8 cellular contexts compared by ENCODE assay signal in the genomic region with DNA sequence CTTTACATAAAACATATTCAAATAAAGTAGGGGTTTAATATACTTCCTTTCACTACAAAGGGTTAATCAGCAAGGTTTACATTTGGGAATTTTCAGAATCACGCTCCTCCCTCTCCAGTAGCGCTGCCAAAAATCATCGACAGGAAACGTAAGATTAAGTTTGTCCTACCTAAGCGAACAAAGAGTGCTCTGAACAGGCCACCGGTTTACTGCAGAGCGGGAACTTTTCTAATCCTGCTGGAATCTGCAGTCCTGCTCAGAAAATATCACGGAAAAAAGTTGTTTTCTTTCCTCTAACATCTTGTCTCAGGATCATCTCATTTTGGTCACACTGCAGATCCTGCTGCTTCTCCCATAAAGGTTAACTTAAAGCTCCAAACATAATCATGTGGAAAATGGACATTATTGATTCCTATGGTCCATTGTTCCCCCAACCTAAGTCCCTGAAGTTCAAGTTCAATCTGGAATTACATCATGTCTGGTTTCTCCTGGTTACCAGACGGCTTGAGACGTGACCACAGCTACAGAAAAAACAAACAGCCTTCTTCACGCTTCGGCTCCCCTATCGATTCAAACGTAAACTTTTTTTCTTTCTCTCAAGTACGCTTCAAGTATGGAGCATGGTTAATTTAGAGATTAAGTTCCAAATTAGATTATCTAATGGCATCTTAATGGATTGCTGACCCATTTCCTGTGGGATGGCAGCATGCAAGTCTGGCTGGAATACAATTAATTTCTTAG.
A peak's percentile ranks its signal among the peaks of the same experiment; 100 is the strongest.
DNase-seq lines count a peak whose midpoint lies in the region; ATAC-seq, FAIRE-seq and TF ChIP-seq lines count a peak whose summit lies in the region.

No MANE protein-coding gene starts in this region.

- TF ChIP-seq POLR2A in adrenal gland (IDR thresholded peaks at IDR 0.05) (no peak), suprapubic skin (IDR thresholded peaks at IDR 0.05) (no peak)

- no peak overlapping the region for H3K27ac Mint-ChIP-seq in natural killer cell

- ATAC-seq in natural killer cell (no peak), HG03571 (IDR thresholded peaks at IDR 0.05; ENCODE audit: unreplicated experiment) (no peak)

- H3K9me3 Mint-ChIP-seq in natural killer cell, result peaks cover 0 to 2% of the 10 kb centered on the region in 2 donors

- WGBS in adrenal gland, 4 donors, result 58 to 65% (median 61%) methylated on average over 15 of the region's 15 CpGs
- WGBS in suprapubic skin, result 27% methylated on average over 15 of the region's 15 CpGs

- FAIRE-seq in RCC 7860 (lab: Jason Lieb, UNC), result no peak

- H3K9ac ChIP-seq in iPS-18a (ENCODE audit: low read length), result no peak overlapping the region

- H3K36me3 Mint-ChIP-seq in natural killer cell, result no peaks in the 10 kb centered on the region

- H3K4me3 ChIP-seq in adrenal gland (no peak overlapping the region), iPS-18a (ENCODE audit: low read length) (peak overlapping the region; percentile 1), suprapubic skin (peak overlapping the region; percentile 28)

- no peaks in the 10 kb centered on the region for H3K27me3 Mint-ChIP-seq in natural killer cell (ENCODE audit: low read depth in 2 of 2)

- TF ChIP-seq CTCF in adrenal gland (IDR thresholded peaks at IDR 0.05) (no peak), suprapubic skin (IDR thresholded peaks at IDR 0.05) (no peak), natural killer cell (IDR thresholded peaks at IDR 0.05) (no peak)

- peaks cover 0 to 6% of the 10 kb centered on the region in 2 donors for H3K4me1 ChIP-seq in adrenal gland (replicated peaks in 1 of 2)
- peaks cover 31% of the 10 kb centered on the region for H3K4me1 ChIP-seq in iPS-18a (ENCODE audit: control insufficient read depth, low read depth, low read length)
- H3K4me1 ChIP-seq in suprapubic skin, result peaks cover 20% of the 10 kb centered on the region

- H3K27ac ChIP-seq in adrenal gland (peak overlapping the region in 3 of 5 donors; percentile 9 to 35 (median 27)), iPS-18a (ENCODE audit: low read length) (no peak overlapping the region), suprapubic skin (peak overlapping the region; percentile 75)

- in situ Hi-C loops in G401 (cut with HindIII; ENCODE audit: low sequenced_read_pairs), result no loop called here

- no peaks in the 10 kb centered on the region for H3K27me3 ChIP-seq in adrenal gland
- no peaks in the 10 kb centered on the region for H3K27me3 ChIP-seq in iPS-18a (ENCODE audit: control insufficient read depth, insufficient read depth, low read length)
- no peaks in the 10 kb centered on the region for H3K27me3 ChIP-seq in suprapubic skin

- peak; percentile 50 for DNase-seq in M059J (ENCODE audit: low read depth)
- DNase-seq in adrenal gland, result no peak
- no peak for DNase-seq in suprapubic skin (ENCODE audit: low spot score in 2 of 2)
- DNase-seq in natural killer cell, result no peak
- DNase-seq in RCC 7860 (ENCODE audit: low spot score), result no peak
- no peak for DNase-seq in G401 (ENCODE audit: low spot score)

- H3K36me3 ChIP-seq in adrenal gland (replicated peaks in 1 of 2), result no peaks in the 10 kb centered on the region
- H3K36me3 ChIP-seq in iPS-18a (ENCODE audit: control insufficient read depth, low read depth, low read length), result no peaks in the 10 kb centered on the region
- H3K36me3 ChIP-seq in suprapubic skin, result no peaks in the 10 kb centered on the region

- no peak overlapping the region for H3K4me3 Mint-ChIP-seq in natural killer cell

- no peaks in the 10 kb centered on the region for H3K4me1 Mint-ChIP-seq in natural killer cell

- no peak for TF ChIP-seq EP300 in suprapubic skin (IDR thresholded peaks at IDR 0.05)

- intact Hi-C loops in adrenal gland (cut with DNase I) (no loop called here), natural killer cell (cut with micrococcal nuclease) (no loop called here)

- H3K9me3 ChIP-seq in adrenal gland (replicated peaks in 1 of 3) (no peaks in the 10 kb centered on the region), iPS-18a (ENCODE audit: control insufficient read depth, low read depth, low read length) (no peaks in the 10 kb centered on the region), suprapubic skin (no peaks in the 10 kb centered on the region)

Comparison
In these comparisons a context has a peak if more than half of its experiments do, and no peak if none do; other contexts are left out.
1. H3K4me3 ChIP-seq: peak in iPS-18a (single experiment) and suprapubic skin (single experiment); none in adrenal gland (0 of 4).